8 cellular contexts compared by ENCODE assay signal in the genomic region with DNA sequence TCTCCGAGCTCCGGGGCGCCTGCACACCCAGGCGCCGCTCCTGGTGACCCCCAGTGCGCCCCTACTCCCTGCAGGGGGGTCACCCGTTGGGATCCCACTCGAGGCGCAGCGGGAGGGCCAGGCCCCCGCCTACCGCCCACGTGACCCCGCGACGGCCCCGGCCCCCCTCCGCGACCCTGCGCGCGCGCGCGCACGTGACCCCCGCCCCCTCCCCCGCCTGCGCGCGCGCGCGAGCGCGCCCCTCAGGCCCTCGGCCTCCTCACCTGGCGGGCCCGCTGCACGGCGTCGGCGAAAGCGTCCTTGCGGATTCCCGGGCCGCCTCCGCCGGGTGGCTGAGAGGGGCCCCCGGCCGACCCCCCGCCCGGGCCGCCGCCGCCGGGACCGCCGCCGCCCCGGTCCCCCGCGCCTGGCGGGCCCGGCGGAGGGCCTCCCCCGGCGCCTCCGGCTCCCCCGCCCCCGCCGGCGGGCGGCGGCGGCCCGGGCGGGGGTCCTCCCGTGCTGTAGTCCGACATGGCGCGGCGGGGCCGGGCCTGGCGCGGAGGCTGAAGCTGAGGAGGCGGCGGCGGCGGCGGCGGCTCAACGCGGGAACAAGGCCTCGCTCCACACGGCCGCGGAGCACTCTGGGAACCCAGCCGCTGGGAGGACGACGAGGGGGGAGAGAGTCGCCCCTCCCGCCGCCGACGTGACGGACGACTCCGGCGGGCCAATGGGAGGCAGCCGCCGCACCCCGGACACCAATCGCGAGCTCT. TPM values are rescaled to one million over a fixed set of nuclear protein-coding genes. Genes with fewer than 3 reads are reported as not detected.
DNase-seq lines count a peak whose midpoint lies in the region; ATAC-seq and TF ChIP-seq lines count a peak whose summit lies in the region.

A gene with protein sequence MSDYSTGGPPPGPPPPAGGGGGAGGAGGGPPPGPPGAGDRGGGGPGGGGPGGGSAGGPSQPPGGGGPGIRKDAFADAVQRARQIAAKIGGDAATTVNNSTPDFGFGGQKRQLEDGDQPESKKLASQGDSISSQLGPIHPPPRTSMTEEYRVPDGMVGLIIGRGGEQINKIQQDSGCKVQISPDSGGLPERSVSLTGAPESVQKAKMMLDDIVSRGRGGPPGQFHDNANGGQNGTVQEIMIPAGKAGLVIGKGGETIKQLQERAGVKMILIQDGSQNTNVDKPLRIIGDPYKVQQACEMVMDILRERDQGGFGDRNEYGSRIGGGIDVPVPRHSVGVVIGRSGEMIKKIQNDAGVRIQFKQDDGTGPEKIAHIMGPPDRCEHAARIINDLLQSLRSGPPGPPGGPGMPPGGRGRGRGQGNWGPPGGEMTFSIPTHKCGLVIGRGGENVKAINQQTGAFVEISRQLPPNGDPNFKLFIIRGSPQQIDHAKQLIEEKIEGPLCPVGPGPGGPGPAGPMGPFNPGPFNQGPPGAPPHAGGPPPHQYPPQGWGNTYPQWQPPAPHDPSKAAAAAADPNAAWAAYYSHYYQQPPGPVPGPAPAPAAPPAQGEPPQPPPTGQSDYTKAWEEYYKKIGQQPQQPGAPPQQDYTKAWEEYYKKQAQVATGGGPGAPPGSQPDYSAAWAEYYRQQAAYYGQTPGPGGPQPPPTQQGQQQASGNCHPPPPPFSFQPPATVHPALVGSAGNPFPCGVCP (minus strand): TSS at position 622 of the 749 bp plus-strand sequence. CDS start 110 bp downstream, at position 512.

- H3K4me2 ChIP-seq in mammary epithelial cell (ENCODE audit: insufficient read depth, low read depth, low read length): peak within 1 kb of the TSS; percentile 81

- peaks cover 50% of the 10 kb centered on the region for H3K79me2 ChIP-seq in mammary epithelial cell (ENCODE audit: insufficient read depth, low read length)

- H3K4me1 ChIP-seq in RWPE2 (ENCODE audit: insufficient read depth, poor library complexity, severe bottlenecking) (peaks cover 5% of the 10 kb centered on the region), mammary epithelial cell (ENCODE audit: insufficient read depth, low read length) (peaks cover 19% of the 10 kb centered on the region)

- DNase-seq in NCI-H146 (lab: John Stamatoyannopoulos, UW) (peak; percentile 13), NCI-H146 treated with DMSO at 0.1 percent for 48 hours (lab: John Stamatoyannopoulos, UW; ENCODE audit: unreplicated experiment) (no peak), RWPE2 (ENCODE audit: low spot score) (no peak), mammary epithelial cell (no peak), kidney epithelial cell (ENCODE audit: low read depth) (no peak), cerebellar nuclear complex (lab: John Stamatoyannopoulos, UW) (no peak)
- peak; percentile 59 for DNase-seq in stimulated activated CD4-positive, alpha-beta T cell treated with anti-CD3 and anti-CD28 coated beads, Interleukin-4, amount 100 ng/mL, for 1 hour

- H3K4me3 ChIP-seq in RWPE2 (ENCODE audit: severe bottlenecking): peak within 1 kb of the TSS; percentile 85
- H3K4me3 ChIP-seq in mammary epithelial cell (replicated peaks in 1 of 3; ENCODE audit: insufficient read depth in 1 of 3, low read depth in 2 of 3, low read length in 3 of 3): peak within 1 kb of the TSS; percentile 82 to 84 (median 82)
- peak within 1 kb of the TSS; percentile 66 for H3K4me3 ChIP-seq in kidney epithelial cell (ENCODE audit: low read depth, low read length)

- H3K9ac ChIP-seq in mammary epithelial cell (ENCODE audit: insufficient read depth, low read length): peak within 1 kb of the TSS; percentile 82

- intact Hi-C loops in mammary epithelial cell (cut with micrococcal nuclease): loop anchor here (10.0 kb wide), 1 partner anchor 310 kb away; a partner anchor contains a TSS

- H3K9me3 ChIP-seq in RWPE2 (ENCODE audit: severe bottlenecking) (no peaks in the 10 kb centered on the region), mammary epithelial cell (replicated peaks; ENCODE audit: insufficient read depth, low read length) (peaks cover 3% of the 10 kb centered on the region)

- H3K27ac ChIP-seq in RWPE2 (ENCODE audit: poor library complexity, severe bottlenecking) (peak within 1 kb of the TSS; percentile 55), mammary epithelial cell (ENCODE audit: insufficient read depth, low read depth, low read length) (peak within 1 kb of the TSS; percentile 42)

- BruUV-seq in mammary epithelial cell (replicated peaks; lab: Mats Ljungman, UMichigan): no TSS peak

- in situ Hi-C loops in mammary epithelial cell (cut with MboI; ENCODE audit: low sequenced_read_pairs in 2 of 2): no loop called here

- H4K20me1 ChIP-seq in mammary epithelial cell (ENCODE audit: insufficient read depth, low read length): no peaks in the 10 kb centered on the region

- dilution Hi-C loops in mammary epithelial cell (cut with HindIII; ENCODE audit: low sequenced_read_pairs): no loop called here

- H3K27me3 ChIP-seq in RWPE2 (ENCODE audit: insufficient read depth, poor library complexity, severe bottlenecking) (no peaks in the 10 kb centered on the region), mammary epithelial cell (ENCODE audit: insufficient read depth, low read length) (no peaks in the 10 kb centered on the region), kidney epithelial cell (ENCODE audit: control insufficient read depth, insufficient read depth, low read length) (no peaks in the 10 kb centered on the region)

- H3K36me3 ChIP-seq in RWPE2 (ENCODE audit: low read depth) (peaks cover 40% of the 10 kb centered on the region), mammary epithelial cell (ENCODE audit: insufficient read depth, low read length) (peaks cover 14% of the 10 kb centered on the region), kidney epithelial cell (ENCODE audit: control insufficient read depth, insufficient read depth, low read length) (no peaks in the 10 kb centered on the region)

- WGBS in mammary epithelial cell (ENCODE audit: low coverage, missing lambda C conversion rate): 9% methylated on average over 5 of the region's 115 CpGs

- CTCF ChIA-PET in mammary epithelial cell (lab: Charles Lee; ENCODE audit: low non-redundant PET): no interaction called here

- no peak for ATAC-seq in RWPE2 (ENCODE audit: low read depth)
- ATAC-seq in HG02884 (IDR thresholded peaks at IDR 0.05; ENCODE audit: unreplicated experiment): no peak

- peak within 1 kb of the TSS; percentile 89 for H2AFZ ChIP-seq in mammary epithelial cell (ENCODE audit: low read depth, low read length)

- TF ChIP-seq CTCF in RWPE2 (IDR thresholded peaks at IDR 0.05; ENCODE audit: poor library complexity, severe bottlenecking) (no peak), mammary epithelial cell (conservative IDR thresholded peaks at IDR 0.05 in 1 of 2, IDR thresholded peaks at IDR 0.05 in 1 of 2; ENCODE audit: extremely low read depth in 1 of 2, insufficient read depth in 1 of 2, low read depth in 1 of 2, low read length in 2 of 2) (no peak), kidney epithelial cell (IDR thresholded peaks at IDR 0.05; ENCODE audit: insufficient read depth, low read length, poor library complexity, severe bottlenecking) (no peak)

RNA-seq across cellular contexts. Expression of the gene that starts here (rescaled TPM):
- 100 to 1,000 TPM in 1 of 2 donors, 10 to 100 TPM in 1; 90.5 to 287 TPM for total RNA-seq in mammary epithelial cell
- polyA plus RNA-seq in mammary epithelial cell: 110 TPM
- 425 TPM for polyA minus RNA-seq in mammary epithelial cell
- 175 and 211 TPM in 2 replicates for total RNA-seq in kidney epithelial cell

Comparison
In these comparisons a context has a peak if more than half of its experiments do, and no peak if none do; other contexts are left out.
1. DNase-seq: peak in NCI-H146 (single experiment) and stimulated activated CD4-positive, alpha-beta T cell treated with anti-CD3 and anti-CD28 coated beads, Interleukin-4, amount 100 ng/mL, for 1 hour (single experiment); none in NCI-H146 treated with DMSO at 0.1 percent for 48 hours (single experiment), RWPE2 (single experiment), mammary epithelial cell (single experiment), kidney epithelial cell (single experiment) and cerebellar nuclear complex (0 of 2).
2. Peak in every context shown above with its lines, with median percentiles within 50 percentile points of each other: H3K4me3 ChIP-seq.